ENCODE assay signal across 32 cellular contexts in genomic region chr18:42459873-42460272, GRCh38.
"Had no signal": no experiment of that assay in that cellular context is flagged by ENCODE, and none has a peak within 500 bp of the region (broad histone marks: within the 10 kb centered on the region; RNA-seq: fewer than 3 reads in every experiment).

No MANE protein-coding gene starts in this region.

- H3K9me3 ChIP-seq: ascending aorta, body of pancreas, MG63, Peyer's patch, SJSA1 had no signal

- H3K27ac ChIP-seq: ascending aorta, body of pancreas, cardiac muscle cell, KMS-11, Peyer's patch, RWPE1, SJSA1 had no signal

- H3K9ac ChIP-seq: KMS-11 had no signal

- ATAC-seq: activated CD8-positive, alpha-beta memory T cell treated with anti-CD3 and anti-CD28 coated beads, Interleukin-2, amount 10 ng/mL, durations not matched to agents 7 days and 5 days; activated CD8-positive, alpha-beta T cell treated with anti-CD3 and anti-CD28 coated beads, Interleukin-2, amount 10 ng/mL, durations not matched to agents 7 days and 5 days; activated naive CD4-positive, alpha-beta T cell treated with anti-CD3 and anti-CD28 coated beads, Interleukin-2, amount 50 U/mL, for 72 hours; activated naive CD8-positive, alpha-beta T cell treated with anti-CD3 and anti-CD28 coated beads, Interleukin-2, amount 50 U/mL, for 24 hours; activated T-cell treated with anti-CD3 and anti-CD28 coated beads, Interleukin-2, amount 50 U/mL, for 4 hours; body of pancreas; T-cell had no signal

- FAIRE-seq: TTC549 had no signal

- H3K27ac Mint-ChIP-seq: activated B cell treated with CpG ODN at 0.5 μM for 24 hours; activated CD8-positive, alpha-beta memory T cell treated with anti-CD3 and anti-CD28 coated beads, Interleukin-2, amount 10 ng/mL, durations not matched to agents 7 days and 5 days; activated CD8-positive, alpha-beta T cell treated with anti-CD3 and anti-CD28 coated beads, Interleukin-2, amount 10 ng/mL, durations not matched to agents 7 days and 5 days; activated naive CD4-positive, alpha-beta T cell treated with anti-CD3 and anti-CD28 coated beads, Interleukin-2, amount 50 U/mL, for 72 hours; activated naive CD8-positive, alpha-beta T cell treated with anti-CD3 and anti-CD28 coated beads, Interleukin-2, amount 50 U/mL, for 24 hours; T-cell had no signal

- H3K4me3 ChIP-seq: ascending aorta, body of pancreas, cardiac muscle cell, MG63, Peyer's patch, SJSA1 had no signal

- H3K27me3 Mint-ChIP-seq: activated B cell treated with CpG ODN at 0.5 μM for 24 hours; activated CD8-positive, alpha-beta memory T cell treated with anti-CD3 and anti-CD28 coated beads, Interleukin-2, amount 10 ng/mL, durations not matched to agents 7 days and 5 days; activated naive CD8-positive, alpha-beta T cell treated with anti-CD3 and anti-CD28 coated beads, Interleukin-2, amount 50 U/mL, for 24 hours; T-cell had no signal

- H3K4me3 Mint-ChIP-seq: activated B cell treated with CpG ODN at 0.5 μM for 24 hours; activated CD8-positive, alpha-beta memory T cell treated with anti-CD3 and anti-CD28 coated beads, Interleukin-2, amount 10 ng/mL, durations not matched to agents 7 days and 5 days; activated CD8-positive, alpha-beta T cell treated with anti-CD3 and anti-CD28 coated beads, Interleukin-2, amount 10 ng/mL, durations not matched to agents 7 days and 5 days; activated naive CD8-positive, alpha-beta T cell treated with anti-CD3 and anti-CD28 coated beads, Interleukin-2, amount 50 U/mL, for 24 hours; activated T-cell treated with anti-CD3 and anti-CD28 coated beads, Interleukin-2, amount 50 U/mL, for 4 hours; T-cell had no signal

- H3K36me3 Mint-ChIP-seq: activated CD8-positive, alpha-beta memory T cell treated with anti-CD3 and anti-CD28 coated beads, Interleukin-2, amount 10 ng/mL, durations not matched to agents 7 days and 5 days; activated naive CD4-positive, alpha-beta T cell treated with anti-CD3 and anti-CD28 coated beads, Interleukin-2, amount 50 U/mL, for 72 hours; T-cell had no signal

- H3K9me3 Mint-ChIP-seq: activated B cell treated with CpG ODN at 0.5 μM for 24 hours; activated naive CD8-positive, alpha-beta T cell treated with anti-CD3 and anti-CD28 coated beads, Interleukin-2, amount 50 U/mL, for 24 hours; activated T-cell treated with anti-CD3 and anti-CD28 coated beads, Interleukin-2, amount 50 U/mL, for 4 hours had no signal

- H3K36me3 ChIP-seq: ascending aorta, cardiac muscle cell, MG63, Peyer's patch, SJSA1 had no signal

- H3K4me1 Mint-ChIP-seq: activated B cell treated with CpG ODN at 0.5 μM for 24 hours; activated CD8-positive, alpha-beta memory T cell treated with anti-CD3 and anti-CD28 coated beads, Interleukin-2, amount 10 ng/mL, durations not matched to agents 7 days and 5 days; activated naive CD8-positive, alpha-beta T cell treated with anti-CD3 and anti-CD28 coated beads, Interleukin-2, amount 50 U/mL, for 24 hours; T-cell had no signal

- DNase-seq: activated B cell treated with CpG ODN at 0.5 μM for 24 hours; activated CD4-positive, alpha-beta T cell treated with anti-CD3 and anti-CD28 coated beads for 1 hour; activated CD8-positive, alpha-beta memory T cell treated with anti-CD3 and anti-CD28 coated beads, Interleukin-2, amount 10 ng/mL, durations not matched to agents 7 days and 5 days; activated CD8-positive, alpha-beta T cell treated with anti-CD3 and anti-CD28 coated beads, Interleukin-2, amount 10 ng/mL, durations not matched to agents 7 days and 5 days; activated effector memory CD4-positive, alpha-beta T cell treated with anti-CD3 and anti-CD28 coated beads, Interleukin-2, amount 50 U/mL, for 16 hours; activated naive CD4-positive, alpha-beta T cell treated with Interleukin-2 at 50 U/mL for 16 hours; activated naive CD8-positive, alpha-beta T cell treated with anti-CD3 and anti-CD28 coated beads, Interleukin-2, amount 50 U/mL, for 24 hours; activated T-cell treated with anti-CD3 and anti-CD28 coated beads, Interleukin-2, amount 50 U/mL, for 4 hours; amniotic stem cell; body of pancreas; MG63; MV-4-11; NCI-H1092 treated with DMSO at 0.1 percent for 48 hours; NCI-H1417 treated with DMSO at 0.1 percent for 48 hours; NCI-H1694; NCI-H2029; NCI-H345; NCI-H510A; NCI-H526 treated with DMSO at 0.1 percent for 48 hours; NK-92 treated with Interleukin-12 subunit alpha and Interleukin-12 subunit beta, amount 100 ng/mL, for 24 hours; Peyer's patch; SHP77; T-cell; T-helper 2 cell; T1000 had no signal

- H3K4me1 ChIP-seq: ascending aorta, body of pancreas, Peyer's patch, SJSA1 had no signal

- H3K4me2 ChIP-seq: KMS-11 had no signal

- H3K27me3 ChIP-seq: ascending aorta, body of pancreas, cardiac muscle cell, MG63, Peyer's patch had no signal
